8 cellular contexts compared by ENCODE assay signal in the genomic region with DNA sequence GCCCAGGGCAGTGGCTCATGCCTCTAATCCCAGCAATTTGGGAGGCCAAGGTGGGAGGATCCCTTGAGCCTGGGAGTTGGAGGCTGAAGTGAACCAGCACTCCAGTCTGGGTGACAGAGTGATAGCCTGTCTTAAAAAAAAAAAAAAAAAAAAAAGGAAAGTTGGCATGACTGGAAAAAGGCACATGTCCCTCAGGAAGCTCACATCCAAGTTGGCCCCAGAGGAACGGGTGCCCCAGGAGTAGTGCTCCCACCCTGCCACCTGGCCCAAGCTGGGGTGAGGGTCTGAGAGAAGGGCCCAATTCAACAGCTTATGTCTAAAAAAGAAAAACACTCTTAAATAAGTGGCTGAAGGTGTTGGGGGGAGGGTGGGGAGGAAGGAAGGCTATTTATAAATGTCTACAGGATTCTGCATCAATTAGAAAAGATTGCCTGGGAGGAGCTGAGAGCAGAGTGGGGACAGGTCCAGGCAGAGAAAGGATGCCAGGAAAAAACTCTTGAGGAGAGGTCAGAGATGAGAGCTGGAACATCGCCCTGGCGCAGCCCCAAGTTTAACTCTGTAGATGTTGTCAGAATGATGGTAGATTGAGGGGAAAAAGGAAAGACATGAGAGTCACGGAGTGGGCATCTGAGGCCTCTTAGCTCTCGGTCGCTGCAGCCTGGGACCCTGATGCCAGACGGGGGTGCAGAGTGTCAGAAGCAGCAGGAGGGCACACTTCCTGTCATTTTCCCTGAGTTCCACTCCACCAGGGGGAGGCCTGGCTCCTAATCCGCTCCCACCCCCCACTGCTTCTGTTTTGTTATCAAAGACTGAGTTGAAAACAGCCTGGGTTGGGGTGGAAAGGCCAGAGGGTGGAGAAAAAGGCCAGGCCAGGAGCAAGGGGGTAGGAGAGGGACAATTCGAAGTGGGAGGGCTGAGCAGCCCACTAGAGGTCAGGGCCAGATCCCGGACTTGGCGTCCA. TPM values are rescaled to one million over a fixed set of nuclear protein-coding genes. Genes with fewer than 3 reads are reported as not detected.
A peak's percentile ranks its signal among the peaks of the same experiment; 100 is the strongest.
DNase-seq lines count a peak whose midpoint lies in the region; ATAC-seq and TF ChIP-seq lines count a peak whose summit lies in the region.

No MANE protein-coding gene starts in this region.

- no peaks in the 10 kb centered on the region for H3K27me3 ChIP-seq in layer of hippocampus (ENCODE audit: control insufficient read depth, insufficient read depth, low read length)

- TF ChIP-seq CTCF in brain (conservative IDR thresholded peaks at IDR 0.05): no peak

- no peak for ATAC-seq in stimulated activated effector memory CD8-positive, alpha-beta T cell treated with anti-CD3 and anti-CD28 coated beads, Interleukin-12 subunit alpha, Interleukin-12 subunit beta, amount 100 ng/mL, for 72 hours
- ATAC-seq in GM19463 (IDR thresholded peaks at IDR 0.05; ENCODE audit: unreplicated experiment): no peak

- peak overlapping the region; percentile 62 for H3K27ac ChIP-seq in layer of hippocampus (ENCODE audit: low read depth, low read length)

- H3K27ac Mint-ChIP-seq in brain: peak overlapping the region; percentile 45 to 95 (median 85)
- H3K27ac Mint-ChIP-seq in stimulated activated effector memory CD8-positive, alpha-beta T cell treated with anti-CD3 and anti-CD28 coated beads, Interleukin-12 subunit alpha, Interleukin-12 subunit beta, amount 100 ng/mL, for 72 hours: peak overlapping the region; percentile 72

- no peaks in the 10 kb centered on the region for H3K27me3 Mint-ChIP-seq in brain

- H3K36me3 Mint-ChIP-seq in brain: peaks cover 60% of the 10 kb centered on the region
- H3K36me3 Mint-ChIP-seq in stimulated activated effector memory CD8-positive, alpha-beta T cell treated with anti-CD3 and anti-CD28 coated beads, Interleukin-12 subunit alpha, Interleukin-12 subunit beta, amount 100 ng/mL, for 72 hours: peaks cover 87% of the 10 kb centered on the region

- peak overlapping the region in 3 of 5 experiments; percentile 25 to 73 (median 61) for H3K4me3 Mint-ChIP-seq in brain
- H3K4me3 Mint-ChIP-seq in stimulated activated effector memory CD8-positive, alpha-beta T cell treated with anti-CD3 and anti-CD28 coated beads, Interleukin-12 subunit alpha, Interleukin-12 subunit beta, amount 100 ng/mL, for 72 hours: no peak overlapping the region

- H3K9me3 Mint-ChIP-seq in brain: no peaks in the 10 kb centered on the region
- H3K9me3 Mint-ChIP-seq in stimulated activated effector memory CD8-positive, alpha-beta T cell treated with anti-CD3 and anti-CD28 coated beads, Interleukin-12 subunit alpha, Interleukin-12 subunit beta, amount 100 ng/mL, for 72 hours: no peaks in the 10 kb centered on the region

- peaks cover 65% of the 10 kb centered on the region for H3K4me1 Mint-ChIP-seq in brain
- H3K4me1 Mint-ChIP-seq in stimulated activated effector memory CD8-positive, alpha-beta T cell treated with anti-CD3 and anti-CD28 coated beads, Interleukin-12 subunit alpha, Interleukin-12 subunit beta, amount 100 ng/mL, for 72 hours: peaks cover 64% of the 10 kb centered on the region

- DNase-seq in NCI-H1105 (lab: John Stamatoyannopoulos, UW): peak; percentile 22
- no peak for DNase-seq in stimulated activated effector memory CD8-positive, alpha-beta T cell treated with anti-CD3 and anti-CD28 coated beads, Interleukin-12 subunit alpha, Interleukin-12 subunit beta, amount 100 ng/mL, for 72 hours (ENCODE audit: low spot score in 2 of 2)
- DNase-seq in SHP77 (lab: John Stamatoyannopoulos, UW): no peak
- no peak for DNase-seq in DMS53 treated with DMSO at 0.1 percent for 48 hours (lab: John Stamatoyannopoulos, UW; ENCODE audit: unreplicated experiment)
- DNase-seq in activated CD8-positive, alpha-beta memory T cell treated with anti-CD3 and anti-CD28 coated beads, Interleukin-2, amount 50 U/mL, for 4 hours: no peak

RNA-seq across cellular contexts. Expression of gene SPRYD3, which starts 7.3 kb away (rescaled TPM):
- 77.1 TPM for polyA plus RNA-seq in brain (ENCODE audit: insufficient read depth, low read depth, low replicate concordance)

RNA-seq across cellular contexts. Expression of gene TNS2, which starts 22.0 kb away (rescaled TPM):
- 32.4 TPM for polyA plus RNA-seq in brain (ENCODE audit: insufficient read depth, low read depth, low replicate concordance)

RNA-seq across cellular contexts. Expression of gene IGFBP6, which starts 25.6 kb away (rescaled TPM):
- 17.3 TPM for polyA plus RNA-seq in brain (ENCODE audit: insufficient read depth, low read depth, low replicate concordance)

RNA-seq across cellular contexts. Expression of gene SOAT2, which starts 31.4 kb away (rescaled TPM):
- not detected for polyA plus RNA-seq in brain (ENCODE audit: insufficient read depth, low read depth, low replicate concordance)
